Comparison of ENCODE assay signal across 1 cellular context in the genomic region with DNA sequence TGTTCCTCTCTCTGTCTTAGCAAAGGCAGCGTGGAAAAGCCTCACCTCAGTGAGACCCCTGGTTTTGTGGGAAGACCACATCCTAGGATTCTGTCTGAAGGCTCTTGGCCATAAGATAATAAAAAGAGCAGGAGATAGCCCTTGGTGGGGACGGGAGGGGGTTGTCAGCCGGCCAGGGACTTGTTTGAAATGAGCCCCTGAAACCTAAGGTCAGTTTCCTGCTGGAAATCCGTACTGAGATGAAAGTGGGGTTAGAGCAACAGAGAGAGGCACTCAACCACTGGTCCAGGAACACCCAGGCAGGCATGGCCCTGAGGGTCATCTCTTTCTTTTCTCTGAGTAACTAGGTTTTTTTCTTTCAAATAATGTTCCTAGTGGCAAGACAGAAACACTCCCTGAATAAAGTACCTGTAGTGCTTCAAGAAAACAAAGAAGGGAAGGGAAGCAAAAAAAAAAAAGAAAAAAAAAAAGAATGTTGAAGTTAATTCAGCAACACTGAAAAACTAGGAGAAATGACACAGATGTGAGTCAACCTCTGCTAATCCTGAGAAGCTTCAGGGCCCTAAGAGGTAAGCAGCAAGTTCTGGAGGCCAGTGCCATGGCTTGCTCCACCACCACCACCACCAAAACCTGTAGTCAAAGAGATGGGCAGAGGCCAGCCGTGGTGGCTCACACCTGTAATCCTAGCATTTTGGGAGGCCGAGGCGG.
TF ChIP-seq lines count a peak whose summit lies in the region.

No MANE protein-coding gene starts in this region.

TF ChIP-seq in endothelial cell of umbilical vein, 7 proteins besides CTCF, POLR2A, EP300 and RAD21:
- no peak for TF ChIP-seq POLR2AphosphoS5 (IDR thresholded peaks at IDR 0.05; ENCODE audit: insufficient read depth, low read depth, low read length)
- peak; percentile 48 for TF ChIP-seq FOS (IDR thresholded peaks at IDR 0.05; ENCODE audit: borderline replicate concordance, insufficient read depth, low read length)
- TF ChIP-seq, protein P1, sequence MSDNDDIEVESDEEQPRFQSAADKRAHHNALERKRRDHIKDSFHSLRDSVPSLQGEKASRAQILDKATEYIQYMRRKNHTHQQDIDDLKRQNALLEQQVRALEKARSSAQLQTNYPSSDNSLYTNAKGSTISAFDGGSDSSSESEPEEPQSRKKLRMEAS (IDR thresholded peaks at IDR 0.05; ENCODE audit: insufficient read depth, insufficient read length) = no peak
- TF ChIP-seq MYC (IDR thresholded peaks at IDR 0.05; ENCODE audit: low read depth, low read length) = no peak
